ENCODE assay signal across 8 cellular contexts in the genomic region with DNA sequence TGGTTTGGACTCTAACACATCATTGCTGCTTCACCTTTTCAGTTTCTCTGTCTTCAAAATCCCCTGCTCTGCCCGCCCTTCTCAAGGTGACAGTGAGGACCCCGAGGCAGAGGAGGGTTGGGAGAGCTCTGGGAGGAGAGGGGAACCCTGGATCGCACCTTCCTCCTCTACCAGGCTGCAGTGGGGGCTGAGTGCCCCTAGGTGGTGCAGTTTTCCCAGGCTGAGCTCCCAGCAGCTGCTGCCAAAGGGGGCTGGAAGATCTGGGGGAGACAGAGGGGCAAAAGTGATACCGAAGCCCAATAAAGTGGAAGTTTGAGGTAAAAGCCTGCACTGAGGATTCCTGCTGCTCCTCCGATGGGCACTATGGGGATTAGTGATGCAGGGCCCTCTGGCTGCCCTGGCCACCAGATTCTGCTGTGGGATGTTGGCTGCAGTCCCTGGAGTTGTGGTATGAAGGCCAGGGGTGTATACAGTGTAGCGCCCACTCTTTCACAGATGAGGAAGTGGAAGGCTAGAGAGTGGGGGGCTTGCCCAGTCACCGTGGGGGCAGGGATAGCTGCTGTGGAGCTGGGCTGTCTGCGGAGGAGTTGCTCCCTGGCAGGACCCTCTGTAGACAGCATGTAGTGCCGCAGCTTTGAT. TPM values are rescaled to one million over a fixed set of nuclear protein-coding genes. Genes with fewer than 3 reads are reported as not detected.
DNase-seq lines count a peak whose midpoint lies in the region; ATAC-seq and TF ChIP-seq lines count a peak whose summit lies in the region.

No MANE protein-coding gene starts in this region.

- ATAC-seq in GM21825 (IDR thresholded peaks at IDR 0.05; ENCODE audit: unreplicated experiment) = no peak
- ATAC-seq in HG03521 (IDR thresholded peaks at IDR 0.05; ENCODE audit: unreplicated experiment) = no peak

- no peak overlapping the region for H3K4me3 ChIP-seq in AG04449 (ENCODE audit: low read depth, low read length)

- peaks cover 2 to 7% (median 3%) of the 10 kb centered on the region in 3 donors for H3K27me3 Mint-ChIP-seq in immature natural killer cell (ENCODE audit: low read depth in 3 of 3)

- CTCF ChIA-PET in AG04449 (lab: Yijun Ruan, JAX) = interaction anchor here (0.6 to 12.9 kb wide), 53 partner anchors 9 to 398 kb away, joined by 3 to 365 read pairs (median 4); no protein-coding TSS in a partner anchor

- H3K4me1 Mint-ChIP-seq in immature natural killer cell = peaks cover 18 to 28% of the 10 kb centered on the region in 2 donors

- H3K36me3 Mint-ChIP-seq in immature natural killer cell = peaks cover 0 to 2% (median 0%) of the 10 kb centered on the region in 3 donors

- H3K9me3 Mint-ChIP-seq in immature natural killer cell = no peaks in the 10 kb centered on the region

- H3K4me3 Mint-ChIP-seq in immature natural killer cell = no peak overlapping the region

- POLR2A ChIA-PET in AG04449 (lab: Yijun Ruan, JAX) = interaction anchor here (0.6 kb wide), 1 partner anchor 203 kb away, joined by 3 read pairs; no protein-coding TSS in a partner anchor

- peak overlapping the region in 1 of 6 donors; percentile 61 for H3K27ac Mint-ChIP-seq in immature natural killer cell

- DNase-seq in AG04449 (ENCODE audit: low read depth, low spot score) = no peak
- peak; percentile 83 for DNase-seq in NCI-H82 (lab: John Stamatoyannopoulos, UW)
- DNase-seq in amniotic stem cell (lab: John Stamatoyannopoulos, UW) = peak; percentile 6
- DNase-seq in immature natural killer cell = peak; percentile 39 to 50 (median 49)
- DNase-seq in stimulated activated CD4-positive, alpha-beta T cell treated with anti-CD3 and anti-CD28 coated beads, Interleukin-4, amount 100 ng/mL, for 48 hours (ENCODE audit: low read depth in 2 of 2) = peak; percentile 7 to 16

- TF ChIP-seq CTCF in AG04449 (IDR thresholded peaks at IDR 0.05; ENCODE audit: insufficient read depth, low read length, missing control alignments) = peak; percentile 93
- TF ChIP-seq CTCF in GM12874 (IDR thresholded peaks at IDR 0.05; ENCODE audit: insufficient read depth, low read depth, low read length) = peak; percentile 88

RNA-seq across cellular contexts. Expression of gene SCMH1, which starts 40.7 kb away (rescaled TPM):
- 1 to 10 TPM; 1.3 to 4.8 (median 4.6) TPM for polyA plus RNA-seq in immature natural killer cell
